ENCODE assay signal across 32 cellular contexts in the genomic region with DNA sequence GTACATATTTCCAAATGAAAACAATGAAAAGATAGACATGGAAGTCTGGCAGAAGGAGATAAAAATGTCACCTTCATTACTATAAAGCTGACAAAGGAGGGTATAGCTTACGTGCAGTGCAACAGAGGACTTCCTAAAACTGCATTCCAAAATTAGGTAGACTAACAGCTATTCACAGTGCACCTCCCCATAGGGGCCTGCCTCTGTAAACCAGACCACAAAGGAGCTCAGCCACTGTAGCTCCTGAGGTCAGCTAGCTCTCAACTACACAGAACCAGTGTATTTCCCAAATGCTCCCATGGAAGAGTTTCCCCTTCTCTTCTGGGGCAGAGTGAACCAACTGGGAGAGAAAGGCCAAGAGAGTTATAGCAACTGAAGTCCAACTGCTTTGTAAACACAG.
"Had no signal": no experiment of that assay in that cellular context is flagged by ENCODE, and none has a peak within 500 bp of the region (broad histone marks: within the 10 kb centered on the region; RNA-seq: fewer than 3 reads in every experiment).

No MANE protein-coding gene starts in this region.

- H3K27me3 Mint-ChIP-seq: activated CD8-positive, alpha-beta T cell treated with anti-CD3 and anti-CD28 coated beads for 36 hours; activated naive CD8-positive, alpha-beta T cell treated with anti-CD3 and anti-CD28 coated beads for 36 hours; activated T-helper 17 cell treated with anti-CD3 and anti-CD28 coated beads, Interleukin-2, amount 50 U/mL, for 72 hours had no signal

- H3K9me2 ChIP-seq: SK-N-SH had no signal

- H3K27me3 ChIP-seq: brain microvascular endothelial cell, cardiac muscle cell, SJSA1 had no signal

- DNase-seq: activated CD4-positive, alpha-beta T cell treated with anti-CD3 and anti-CD28 coated beads, Interleukin-2, amount 10 ng/mL, durations not matched to agents 24 days and 14 days; activated CD4-positive, alpha-beta T cell treated with anti-CD3 and anti-CD28 coated beads, Interleukin-2, amount 50 U/mL, for 4 hours; activated CD8-positive, alpha-beta T cell treated with anti-CD3 and anti-CD28 coated beads for 36 hours; activated effector memory CD4-positive, alpha-beta T cell treated with anti-CD3 and anti-CD28 coated beads, Interleukin-2, amount 50 U/mL, for 16 hours; activated naive CD4-positive, alpha-beta T cell; activated naive CD4-positive, alpha-beta T cell treated with anti-CD3 and anti-CD28 coated beads, Interleukin-2, amount 50 U/mL, for 16 hours; activated naive CD8-positive, alpha-beta T cell treated with anti-CD3 and anti-CD28 coated beads for 36 hours; activated T-cell treated with anti-CD3 and anti-CD28 coated beads, Interleukin-2, amount 50 U/mL, for 1 hour; activated T-cell treated with anti-CD3 and anti-CD28 coated beads, Interleukin-2, amount 50 U/mL, for 72 hours; amniotic stem cell; aorta; brain microvascular endothelial cell; NCI-H1092 treated with DMSO at 0.1 percent for 48 hours; NCI-H1417; NCI-H146; NCI-H187; NCI-H2081; NCI-H2171 treated with DMSO at 0.1 percent for 48 hours; NCI-H2227 treated with DMSO at 0.1 percent for 48 hours; NCI-H446; NCI-H510A treated with DMSO at 0.1 percent for 48 hours; NCI-H526 treated with DMSO at 0.1 percent for 48 hours; SHP77 treated with DMSO at 0.1 percent for 48 hours; SK-N-SH had no signal

- H3K36me3 ChIP-seq: brain microvascular endothelial cell, cardiac muscle cell, SJSA1 had no signal

- H3K9me3 Mint-ChIP-seq: activated CD4-positive, alpha-beta T cell treated with anti-CD3 and anti-CD28 coated beads, Interleukin-2, amount 10 ng/mL, durations not matched to agents 24 days and 14 days; activated CD8-positive, alpha-beta T cell treated with anti-CD3 and anti-CD28 coated beads for 36 hours; activated naive CD8-positive, alpha-beta T cell treated with anti-CD3 and anti-CD28 coated beads for 36 hours; activated T-cell treated with anti-CD3 and anti-CD28 coated beads, Interleukin-2, amount 50 U/mL, for 72 hours; activated T-helper 17 cell treated with anti-CD3 and anti-CD28 coated beads, Interleukin-2, amount 50 U/mL, for 72 hours; T-helper 1 cell treated with Interleukin-12 subunit alpha and Interleukin-12 subunit beta and Interleukin-4 antibody, amounts not matched to agents 30 μg/mL and 1 μg/mL, for 36 hours; T-helper 2 cell treated with Interferon-gamma antibody and Interleukin-4, amounts not matched to agents 5 μg/mL and 100 μg/mL, for 36 hours had no signal

- H3K4me1 Mint-ChIP-seq: activated CD4-positive, alpha-beta T cell treated with anti-CD3 and anti-CD28 coated beads, Interleukin-2, amount 10 ng/mL, durations not matched to agents 24 days and 14 days had no signal

- FAIRE-seq: TTC549 had no signal

- H3K4me3 ChIP-seq: cardiac muscle cell, SJSA1 had no signal

- H3K9ac ChIP-seq: KMS-11, SK-N-SH had no signal

- ATAC-seq: activated CD8-positive, alpha-beta T cell treated with anti-CD3 and anti-CD28 coated beads for 36 hours; activated T-cell treated with anti-CD3 and anti-CD28 coated beads, Interleukin-2, amount 50 U/mL, for 72 hours; activated T-helper 17 cell treated with anti-CD3 and anti-CD28 coated beads, Interleukin-2, amount 50 U/mL, for 72 hours; Panc1 had no signal

- H3K36me3 Mint-ChIP-seq: activated naive CD8-positive, alpha-beta T cell treated with anti-CD3 and anti-CD28 coated beads for 36 hours had no signal

- H3K27ac ChIP-seq: brain microvascular endothelial cell, cardiac muscle cell, KMS-11, SJSA1 had no signal

- H3K4me2 ChIP-seq: KMS-11, SK-N-SH had no signal

- H3K4me3 Mint-ChIP-seq: activated CD4-positive, alpha-beta T cell treated with anti-CD3 and anti-CD28 coated beads, Interleukin-2, amount 10 ng/mL, durations not matched to agents 24 days and 14 days; activated CD8-positive, alpha-beta T cell treated with anti-CD3 and anti-CD28 coated beads for 36 hours; activated naive CD8-positive, alpha-beta T cell treated with anti-CD3 and anti-CD28 coated beads for 36 hours; activated T-cell treated with anti-CD3 and anti-CD28 coated beads, Interleukin-2, amount 50 U/mL, for 72 hours; activated T-helper 17 cell treated with anti-CD3 and anti-CD28 coated beads, Interleukin-2, amount 50 U/mL, for 72 hours; T-helper 1 cell treated with Interleukin-12 subunit alpha and Interleukin-12 subunit beta and Interleukin-4 antibody, amounts not matched to agents 30 μg/mL and 1 μg/mL, for 36 hours; T-helper 2 cell treated with Interferon-gamma antibody and Interleukin-4, amounts not matched to agents 5 μg/mL and 100 μg/mL, for 36 hours had no signal

- H3K9me3 ChIP-seq: SJSA1, SK-N-SH had no signal

- H3K27ac Mint-ChIP-seq: activated CD4-positive, alpha-beta T cell treated with anti-CD3 and anti-CD28 coated beads, Interleukin-2, amount 10 ng/mL, durations not matched to agents 24 days and 14 days; activated CD8-positive, alpha-beta T cell treated with anti-CD3 and anti-CD28 coated beads for 36 hours; activated naive CD8-positive, alpha-beta T cell treated with anti-CD3 and anti-CD28 coated beads for 36 hours; activated T-cell treated with anti-CD3 and anti-CD28 coated beads, Interleukin-2, amount 50 U/mL, for 72 hours; activated T-helper 17 cell treated with anti-CD3 and anti-CD28 coated beads, Interleukin-2, amount 50 U/mL, for 72 hours; T-helper 1 cell treated with Interleukin-12 subunit alpha and Interleukin-12 subunit beta and Interleukin-4 antibody, amounts not matched to agents 30 μg/mL and 1 μg/mL, for 36 hours; T-helper 2 cell treated with Interferon-gamma antibody and Interleukin-4, amounts not matched to agents 5 μg/mL and 100 μg/mL, for 36 hours had no signal
